Comparison of ENCODE assay signal across 1 cellular context in genomic region chr9:129671065-129671464, GRCh38.
TF ChIP-seq lines count a peak whose summit lies in the region.

No MANE protein-coding gene starts in this region.

TF ChIP-seq in H1, 55 proteins besides CTCF, POLR2A, EP300 and RAD21:
- TF ChIP-seq CHD1 (IDR thresholded peaks at IDR 0.05; ENCODE audit: low read depth, low read length) (no peak), SUZ12 (IDR thresholded peaks at IDR 0.05; ENCODE audit: low read length) (no peak), CEBPB (IDR thresholded peaks at IDR 0.05; ENCODE audit: low read depth, low read length) (no peak), ATF2 (IDR thresholded peaks at IDR 0.05; ENCODE audit: low read length) (no peak), SIN3A (conservative IDR thresholded peaks at IDR 0.05 in 1 of 2, IDR thresholded peaks at IDR 0.05 in 1 of 2; ENCODE audit: low read depth in 1 of 2, low read length in 2 of 2) (no peak), HDAC6 (IDR thresholded peaks at IDR 0.05; ENCODE audit: low read depth, low read length) (no peak), TCF12 (IDR thresholded peaks at IDR 0.05; ENCODE audit: low read depth, low read length) (no peak), CHD7 (IDR thresholded peaks at IDR 0.05; ENCODE audit: insufficient replicate concordance, low read length) (no peak), NRF1 (IDR thresholded peaks at IDR 0.05; ENCODE audit: low read depth, low read length) (no peak), KDM5A (IDR thresholded peaks at IDR 0.05; ENCODE audit: low read length) (no peak), HDAC2 (IDR thresholded peaks at IDR 0.05; ENCODE audit: borderline replicate concordance in 1 of 2, low read depth in 2 of 2, low read length in 2 of 2) (no peak), EGR1 (IDR thresholded peaks at IDR 0.05; ENCODE audit: borderline replicate concordance, low read depth, low read length) (no peak), JUND (IDR thresholded peaks at IDR 0.05; ENCODE audit: low read length) (no peak), NANOG (IDR thresholded peaks at IDR 0.05; ENCODE audit: insufficient read depth, low read depth, low read length, poor library complexity, severe bottlenecking) (no peak), ASH2L (IDR thresholded peaks at IDR 0.05; ENCODE audit: low read length) (no peak)
